1 cellular context compared by ENCODE assay signal in genomic region chr22:48490513-48491411, GRCh38.
TF ChIP-seq lines count a peak whose summit lies in the region.

No MANE protein-coding gene starts in this region.

TF ChIP-seq in GM23338, 12 proteins besides CTCF, POLR2A, EP300 and RAD21 (continued from another document):
- no peak for TF ChIP-seq REST (IDR thresholded peaks at IDR 0.05; ENCODE audit: unreplicated experiment)
- no peak for TF ChIP-seq POLR2AphosphoS5 (IDR thresholded peaks at IDR 0.05; ENCODE audit: low read depth)
- no peak for TF ChIP-seq CREB1 (CRISPR knock-in tag; IDR thresholded peaks at IDR 0.05; ENCODE audit: low read depth)
- TF ChIP-seq NANOG (IDR thresholded peaks at IDR 0.05; ENCODE audit: borderline replicate concordance): no peak
- no peak for TF ChIP-seq ETS1 (IDR thresholded peaks at IDR 0.05)
- no peak for TF ChIP-seq EZH2phosphoT487 (IDR thresholded peaks at IDR 0.05; ENCODE audit: unreplicated experiment)
- no peak for TF ChIP-seq EZH2 (IDR thresholded peaks at IDR 0.05; ENCODE audit: low read depth, unreplicated experiment)
- TF ChIP-seq ZNF114 (CRISPR knock-in tag; IDR thresholded peaks at IDR 0.05): no peak
- TF ChIP-seq STAT1 (IDR thresholded peaks at IDR 0.05; ENCODE audit: unreplicated experiment): no peak
